18 cellular contexts compared by ENCODE assay signal in the genomic region with DNA sequence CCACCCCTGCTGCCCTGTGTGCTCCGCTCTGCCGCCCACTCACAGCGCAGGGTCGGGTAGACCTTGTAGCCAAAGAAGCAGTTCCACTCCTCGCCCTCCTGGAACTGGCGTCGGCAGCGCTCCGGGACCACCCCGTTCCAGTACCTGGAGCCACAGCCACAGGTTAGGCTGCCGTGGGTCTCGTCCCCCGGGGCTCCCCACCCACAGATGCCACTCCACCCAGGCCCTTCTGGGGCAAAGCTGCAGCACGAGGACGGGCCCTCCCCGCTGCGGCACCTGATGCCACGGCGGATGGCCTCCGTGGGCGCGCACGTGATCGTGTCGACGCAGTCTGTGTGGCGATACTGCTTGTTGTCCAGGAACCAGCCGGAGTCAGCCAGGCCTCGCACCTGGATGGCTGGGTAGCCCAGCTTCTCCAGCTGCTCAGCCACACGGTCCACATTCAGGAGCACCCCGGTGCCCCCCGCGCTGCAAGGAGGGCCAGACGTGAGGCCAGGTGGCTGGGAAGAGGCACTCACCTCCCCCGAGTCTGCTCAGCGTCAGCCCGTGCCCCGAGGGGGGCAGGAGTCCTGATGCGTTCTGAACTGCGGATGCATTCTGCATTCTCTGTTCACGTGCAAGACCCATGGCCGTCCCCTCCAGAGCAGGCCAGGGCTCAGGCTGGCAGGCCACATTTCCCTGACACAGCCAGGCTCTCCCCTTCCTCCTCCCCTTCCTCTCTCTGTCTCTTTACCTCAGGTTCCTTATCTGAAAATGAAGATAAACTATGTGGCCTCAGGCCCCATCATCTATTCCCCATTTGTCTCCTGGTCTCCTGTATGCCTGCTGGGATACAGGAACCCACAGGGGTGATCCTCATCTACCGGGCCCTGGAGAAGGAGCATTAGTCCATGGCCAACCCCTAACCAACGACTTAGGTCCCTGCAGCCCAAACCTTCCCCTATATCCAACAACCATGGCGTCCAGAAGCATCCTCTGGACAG. TPM values are rescaled to one million over a fixed set of nuclear protein-coding genes. Genes with fewer than 3 reads are reported as not detected.
DNase-seq lines count a peak whose midpoint lies in the region; ATAC-seq and TF ChIP-seq lines count a peak whose summit lies in the region.
"Had no signal": no experiment of that assay in that cellular context is flagged by ENCODE, and none has a peak within 500 bp of the region (broad histone marks: within the 10 kb centered on the region; RNA-seq: fewer than 3 reads in every experiment).

No MANE protein-coding gene starts in this region.

- peaks cover 7% of the 10 kb centered on the region for H3F3A ChIP-seq in neural progenitor cell (ENCODE audit: low read depth)

- peaks cover 4% of the 10 kb centered on the region for H4K20me1 ChIP-seq in neural progenitor cell (ENCODE audit: low read depth)
- H4K20me1 ChIP-seq in mammary epithelial cell (ENCODE audit: insufficient read depth, low read length) = peaks cover 2% of the 10 kb centered on the region

- in situ Hi-C loops in mammary epithelial cell (cut with MboI; ENCODE audit: low sequenced_read_pairs in 2 of 2) = no loop called here

- H3K4me2 ChIP-seq in neural progenitor cell (no peak overlapping the region), mammary epithelial cell (ENCODE audit: insufficient read depth, low read depth, low read length) (no peak overlapping the region)

- H3K27ac ChIP-seq in CD4-positive, CD25-positive, alpha-beta regulatory T cell (ENCODE audit: insufficient read depth, low read length, poor library complexity, severe bottlenecking) = no peak overlapping the region
- no peak overlapping the region for H3K27ac ChIP-seq in neural progenitor cell
- H3K27ac ChIP-seq in mammary epithelial cell (ENCODE audit: insufficient read depth, low read depth, low read length) = no peak overlapping the region
- H3K27ac ChIP-seq: C4-2B, HL-60 had no signal

- BruUV-seq in mammary epithelial cell (replicated peaks; lab: Mats Ljungman, UMichigan) = no TSS peak

- no peak for DNase-seq in CD4-positive, CD25-positive, alpha-beta regulatory T cell
- peak; percentile 52 for DNase-seq in NCI-H2171 (lab: John Stamatoyannopoulos, UW)
- peak; percentile 48 for DNase-seq in ecto neural progenitor cell (ENCODE audit: low spot score)
- no peak for DNase-seq in neural progenitor cell (ENCODE audit: low spot score)
- DNase-seq in stimulated activated naive CD4-positive, alpha-beta T cell (lab: John Stamatoyannopoulos, UW) = no peak
- no peak for DNase-seq in NCI-H774 (lab: John Stamatoyannopoulos, UW)
- DNase-seq in mammary epithelial cell = no peak
- DNase-seq: Caco-2, DMS53, H9, NCI-H1436, NCI-H2029 treated with DMSO at 0.1 percent for 48 hours, NCI-H510A treated with DMSO at 0.1 percent for 48 hours had no signal

- no peak overlapping the region for H3K9ac ChIP-seq in neural progenitor cell
- no peak overlapping the region for H3K9ac ChIP-seq in mammary epithelial cell (ENCODE audit: insufficient read depth, low read length)

- H3K36me3 ChIP-seq in CD4-positive, CD25-positive, alpha-beta regulatory T cell (ENCODE audit: control insufficient read depth, insufficient read depth, low read length) = no peaks in the 10 kb centered on the region
- H3K36me3 ChIP-seq in neural progenitor cell = no peaks in the 10 kb centered on the region
- no peaks in the 10 kb centered on the region for H3K36me3 ChIP-seq in mammary epithelial cell (ENCODE audit: insufficient read depth, low read length)

- no peak for TF ChIP-seq CTCF in neural progenitor cell (IDR thresholded peaks at IDR 0.05)
- TF ChIP-seq CTCF in mammary epithelial cell (conservative IDR thresholded peaks at IDR 0.05 in 1 of 2, IDR thresholded peaks at IDR 0.05 in 1 of 2; ENCODE audit: extremely low read depth in 1 of 2, insufficient read depth in 1 of 2, low read depth in 1 of 2, low read length in 2 of 2) = no peak

- H3K4me3 ChIP-seq in CD4-positive, CD25-positive, alpha-beta regulatory T cell (ENCODE audit: low read depth, low read length) = no peak overlapping the region
- H3K4me3 ChIP-seq in neural progenitor cell = no peak overlapping the region
- H3K4me3 ChIP-seq in mammary epithelial cell (replicated peaks in 1 of 3; ENCODE audit: insufficient read depth in 1 of 3, low read depth in 2 of 3, low read length in 3 of 3) = no peak overlapping the region

- H3K4me3 Mint-ChIP-seq in CD4-positive, CD25-positive, alpha-beta regulatory T cell = no peak overlapping the region
- peak overlapping the region; percentile 27 for H3K4me3 Mint-ChIP-seq in neural progenitor cell
- H3K4me3 Mint-ChIP-seq: H9 had no signal

- no peaks in the 10 kb centered on the region for H3K79me2 ChIP-seq in neural progenitor cell (ENCODE audit: low read depth)
- H3K79me2 ChIP-seq in mammary epithelial cell (ENCODE audit: insufficient read depth, low read length) = no peaks in the 10 kb centered on the region

- dilution Hi-C loops in mammary epithelial cell (cut with HindIII; ENCODE audit: low sequenced_read_pairs) = loop anchor here (10.0 kb wide), 1 partner anchor 272 kb away; a partner anchor contains a TSS

- H3K36me3 Mint-ChIP-seq in CD4-positive, CD25-positive, alpha-beta regulatory T cell = no peaks in the 10 kb centered on the region
- peaks cover 3% of the 10 kb centered on the region for H3K36me3 Mint-ChIP-seq in neural progenitor cell

- no peaks in the 10 kb centered on the region for H3K9me3 ChIP-seq in CD4-positive, CD25-positive, alpha-beta regulatory T cell (ENCODE audit: control insufficient read depth in 2 of 2, low read length in 2 of 2)
- H3K9me3 ChIP-seq in neural progenitor cell (ENCODE audit: low read depth) (no peaks in the 10 kb centered on the region), mammary epithelial cell (replicated peaks; ENCODE audit: insufficient read depth, low read length) (no peaks in the 10 kb centered on the region)
- H3K9me3 ChIP-seq: Caco-2 had no signal

- peak overlapping the region in 2 of 3 donors; percentile 51 to 60 for H3K27ac Mint-ChIP-seq in CD4-positive, CD25-positive, alpha-beta regulatory T cell
- H3K27ac Mint-ChIP-seq in neural progenitor cell = peak overlapping the region; percentile 8
- H3K27ac Mint-ChIP-seq: H9 had no signal

- peaks cover 29% of the 10 kb centered on the region for H3K4me1 ChIP-seq in CD4-positive, CD25-positive, alpha-beta regulatory T cell (ENCODE audit: control insufficient read depth, insufficient read depth, low read length, poor library complexity, severe bottlenecking)
- H3K4me1 ChIP-seq in neural progenitor cell = peaks cover 3% of the 10 kb centered on the region
- H3K4me1 ChIP-seq in mammary epithelial cell (ENCODE audit: insufficient read depth, low read length) = peaks cover 13% of the 10 kb centered on the region

- ATAC-seq in CD4-positive, CD25-positive, alpha-beta regulatory T cell (ENCODE audit: low read depth in 2 of 2) = no peak
- ATAC-seq in HG03342 (IDR thresholded peaks at IDR 0.05; ENCODE audit: unreplicated experiment) = no peak
- ATAC-seq: Right ventricle myocardium inferior had no signal

- WGBS in mammary epithelial cell (ENCODE audit: low coverage, missing lambda C conversion rate) = 82% methylated on average over 25 of the region's 45 CpGs

- peaks cover 0 to 17% (median 0%) of the 10 kb centered on the region in 4 donors for H3K4me1 Mint-ChIP-seq in CD4-positive, CD25-positive, alpha-beta regulatory T cell
- H3K4me1 Mint-ChIP-seq in neural progenitor cell = peaks cover 18% of the 10 kb centered on the region

- intact Hi-C loops in mammary epithelial cell (cut with micrococcal nuclease) = no loop called here

- CTCF ChIA-PET in mammary epithelial cell (lab: Charles Lee; ENCODE audit: low non-redundant PET) = no interaction called here

- H2AFZ ChIP-seq in neural progenitor cell (replicated peaks) (no peak overlapping the region), mammary epithelial cell (ENCODE audit: low read depth, low read length) (no peak overlapping the region)

- H3K27me3 Mint-ChIP-seq in CD4-positive, CD25-positive, alpha-beta regulatory T cell = peaks cover 6% of the 10 kb centered on the region
- H3K27me3 Mint-ChIP-seq in neural progenitor cell (ENCODE audit: insufficient read depth, low read depth) = peaks cover 19% of the 10 kb centered on the region

- peaks cover 0 to 1% (median 0%) of the 10 kb centered on the region in 7 donors for H3K9me3 Mint-ChIP-seq in CD4-positive, CD25-positive, alpha-beta regulatory T cell
- H3K9me3 Mint-ChIP-seq in neural progenitor cell = no peaks in the 10 kb centered on the region

- peaks cover 5% of the 10 kb centered on the region for H3K27me3 ChIP-seq in CD4-positive, CD25-positive, alpha-beta regulatory T cell (ENCODE audit: control insufficient read depth, insufficient read depth, low read length)
- H3K27me3 ChIP-seq in neural progenitor cell (peaks cover 61% of the 10 kb centered on the region), mammary epithelial cell (ENCODE audit: insufficient read depth, low read length) (peaks cover 20% of the 10 kb centered on the region)

RNA-seq across cellular contexts. Expression of a gene that starts 4.1 kb away (rescaled TPM):
- total RNA-seq in CD4-positive, CD25-positive, alpha-beta regulatory T cell = not detected
- polyA plus RNA-seq in CD4-positive, CD25-positive, alpha-beta regulatory T cell = under 1 TPM in 2 of 4 donors, not detected in 2; 0.09 to 0.17 TPM
- total RNA-seq in neural progenitor cell (ENCODE audit: low replicate concordance) (0.25 TPM in 1 of 2 replicates, not detected in the other), mammary epithelial cell (not detected)
- 0.02 TPM for polyA plus RNA-seq in mammary epithelial cell
- not detected for polyA minus RNA-seq in mammary epithelial cell
- total RNA-seq: A673 had no signal

RNA-seq across cellular contexts. Expression of a gene that starts 9.9 kb away (rescaled TPM):
- total RNA-seq in CD4-positive, CD25-positive, alpha-beta regulatory T cell = not detected
- polyA plus RNA-seq in CD4-positive, CD25-positive, alpha-beta regulatory T cell = not detected
- 0.11 TPM in 1 of 2 replicates, not detected in the other for total RNA-seq in neural progenitor cell (ENCODE audit: low replicate concordance)
- not detected for total RNA-seq in mammary epithelial cell
- not detected for polyA plus RNA-seq in mammary epithelial cell
- not detected for polyA minus RNA-seq in mammary epithelial cell
- total RNA-seq: A673, Caco-2 had no signal

RNA-seq across cellular contexts. Expression of a gene that starts 19.8 kb away (rescaled TPM):
- 1.1 TPM for total RNA-seq in CD4-positive, CD25-positive, alpha-beta regulatory T cell
- 1 to 10 TPM in 2 of 4 donors, under 1 TPM in 2; 0.54 to 2.2 (median 1.1) TPM for polyA plus RNA-seq in CD4-positive, CD25-positive, alpha-beta regulatory T cell
- total RNA-seq in neural progenitor cell (ENCODE audit: low replicate concordance) = 32.6 and 72.2 TPM in 2 replicates
- total RNA-seq in mammary epithelial cell = 10 to 100 TPM; 86.9 to 98.7 TPM
- polyA plus RNA-seq in mammary epithelial cell = 32.3 TPM
- polyA minus RNA-seq in mammary epithelial cell = 15.5 TPM

RNA-seq across cellular contexts. Expression of a gene that starts 20.5 kb away (rescaled TPM):
- 41.4 TPM for total RNA-seq in CD4-positive, CD25-positive, alpha-beta regulatory T cell
- 10 to 100 TPM; 25.2 to 29.4 (median 28.2) TPM for polyA plus RNA-seq in CD4-positive, CD25-positive, alpha-beta regulatory T cell
- total RNA-seq in neural progenitor cell (ENCODE audit: low replicate concordance) = 13.1 and 40.9 TPM in 2 replicates
- 10 to 100 TPM; 13.3 to 21.3 TPM for total RNA-seq in mammary epithelial cell
- polyA plus RNA-seq in mammary epithelial cell = 7.9 TPM
- 28.0 TPM for polyA minus RNA-seq in mammary epithelial cell

RNA-seq across cellular contexts. Expression of a gene that starts 29.4 kb away (rescaled TPM):
- 14.3 TPM for total RNA-seq in CD4-positive, CD25-positive, alpha-beta regulatory T cell
- 1 to 10 TPM; 2.2 to 3.0 (median 2.6) TPM for polyA plus RNA-seq in CD4-positive, CD25-positive, alpha-beta regulatory T cell
- total RNA-seq in neural progenitor cell (ENCODE audit: low replicate concordance) = 8.1 and 12.9 TPM in 2 replicates
- total RNA-seq in mammary epithelial cell = 10 to 100 TPM; 19.8 to 27.9 TPM
- polyA plus RNA-seq in mammary epithelial cell = 11.5 TPM
- polyA minus RNA-seq in mammary epithelial cell = 11.3 TPM

Comparison
In these comparisons a context has a peak if more than half of its experiments do, and no peak if none do; other contexts are left out.
1. DNase-seq: peak in NCI-H2171 (single experiment) and ecto neural progenitor cell (single experiment); none in CD4-positive, CD25-positive, alpha-beta regulatory T cell (0 of 3), neural progenitor cell (single experiment), stimulated activated naive CD4-positive, alpha-beta T cell (0 of 6), NCI-H774 (single experiment) and mammary epithelial cell (single experiment).
2. RNA of a gene that starts 19.8 kb away (total RNA-seq): 86.9 to 98.7 TPM in mammary epithelial cell and 32.6 to 72.2 TPM in neural progenitor cell; 1.1 TPM in CD4-positive, CD25-positive, alpha-beta regulatory T cell (single experiment); every median in the first group is over 10 times any median in the second.